Comparison of ENCODE assay signal across 12 cellular contexts in the genomic region with DNA sequence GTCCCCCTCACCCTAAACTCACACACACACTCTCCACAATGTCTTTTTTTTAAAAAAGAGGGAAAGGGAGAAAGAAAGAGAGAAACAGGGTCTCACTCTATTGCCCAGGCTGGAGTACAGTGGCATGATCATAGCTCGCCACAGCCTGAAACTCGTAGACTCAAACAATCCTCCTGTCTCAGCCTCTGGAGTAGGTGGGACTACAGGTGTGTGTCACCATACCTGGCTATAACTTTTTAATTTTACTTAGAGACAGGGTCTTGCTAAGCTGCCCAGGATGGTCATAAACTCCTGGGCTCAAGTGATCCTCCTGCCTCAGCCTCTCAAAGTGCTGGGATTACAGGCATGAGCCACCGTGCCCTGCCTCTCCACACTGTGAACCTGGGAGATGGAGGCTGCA. TPM values are rescaled to one million over a fixed set of nuclear protein-coding genes. Genes with fewer than 3 reads are reported as not detected.
A peak's percentile ranks its signal among the peaks of the same experiment; 100 is the strongest.
DNase-seq lines count a peak whose midpoint lies in the region; FAIRE-seq and TF ChIP-seq lines count a peak whose summit lies in the region.
"Had no signal": no experiment of that assay in that cellular context is flagged by ENCODE, and none has a peak within 500 bp of the region (broad histone marks: within the 10 kb centered on the region; RNA-seq: fewer than 3 reads in every experiment).

No MANE protein-coding gene starts in this region.

- no peak overlapping the region for H3K27ac ChIP-seq in astrocyte (ENCODE audit: low read depth, low read length)
- peak overlapping the region; percentile 68 to 90 (median 80) for H3K27ac ChIP-seq in tibial nerve
- H3K27ac ChIP-seq: HL-60 had no signal

- H3K27me3 Mint-ChIP-seq in astrocyte (ENCODE audit: low read depth, unreplicated experiment) (no peaks in the 10 kb centered on the region), mesothelial cell of epicardium (ENCODE audit: low read depth) (no peaks in the 10 kb centered on the region)

- H3K36me3 Mint-ChIP-seq in astrocyte (ENCODE audit: low read depth, unreplicated experiment) (peaks cover 22% of the 10 kb centered on the region), mesothelial cell of epicardium (peaks cover 3% of the 10 kb centered on the region)

- no peaks in the 10 kb centered on the region for H3K27me3 ChIP-seq in astrocyte (ENCODE audit: insufficient read depth, low read length)
- H3K27me3 ChIP-seq in tibial nerve, result no peaks in the 10 kb centered on the region

- peaks cover 18% of the 10 kb centered on the region for H3K4me1 Mint-ChIP-seq in astrocyte (ENCODE audit: low read depth, unreplicated experiment)
- peaks cover 18% of the 10 kb centered on the region for H3K4me1 Mint-ChIP-seq in mesothelial cell of epicardium

- no peak overlapping the region for H3K9ac ChIP-seq in astrocyte (ENCODE audit: low read length)

- peak overlapping the region; percentile 40 for H3K4me3 Mint-ChIP-seq in astrocyte (ENCODE audit: unreplicated experiment)
- H3K4me3 Mint-ChIP-seq in mesothelial cell of epicardium, result no peak overlapping the region

- TF ChIP-seq CTCF in astrocyte (IDR thresholded peaks at IDR 0.05; ENCODE audit: insufficient read depth, low read depth, low read length), result no peak
- TF ChIP-seq CTCF in mesothelial cell of epicardium (IDR thresholded peaks at IDR 0.05; ENCODE audit: unreplicated experiment), result no peak
- TF ChIP-seq CTCF in tibial nerve (IDR thresholded peaks at IDR 0.05), result no peak

- H3K4me1 ChIP-seq in astrocyte (ENCODE audit: insufficient read depth, low read length) (no peaks in the 10 kb centered on the region), tibial nerve (peaks cover 0 to 80% (median 41%) of the 10 kb centered on the region in 4 donors)

- H3K36me3 ChIP-seq in astrocyte (ENCODE audit: insufficient read depth, low read length) (no peaks in the 10 kb centered on the region), tibial nerve (peaks cover 0 to 2% (median 0%) of the 10 kb centered on the region in 3 donors)

- TF ChIP-seq POLR2A in tibial nerve (IDR thresholded peaks at IDR 0.05), result no peak

- no peak overlapping the region for H3K27ac Mint-ChIP-seq in astrocyte (ENCODE audit: unreplicated experiment)
- peak overlapping the region; percentile 92 for H3K27ac Mint-ChIP-seq in mesothelial cell of epicardium

- H3K79me2 ChIP-seq in astrocyte (ENCODE audit: insufficient read depth, low read length), result peaks cover 31% of the 10 kb centered on the region

- H3K9me3 ChIP-seq in astrocyte (ENCODE audit: insufficient read depth, low read depth, low read length) (no peaks in the 10 kb centered on the region), tibial nerve (no peaks in the 10 kb centered on the region)

- 76 to 89% methylated on average over 3 of the region's 3 CpGs for WGBS in tibial nerve, 2 donors

- no peak for TF ChIP-seq EP300 in tibial nerve (IDR thresholded peaks at IDR 0.05)

- no peak overlapping the region for H2AFZ ChIP-seq in astrocyte (ENCODE audit: low read depth, low read length)

- FAIRE-seq in astrocyte (lab: Jason Lieb, UNC), result no peak

- H3K9me3 Mint-ChIP-seq in astrocyte (ENCODE audit: unreplicated experiment) (no peaks in the 10 kb centered on the region), mesothelial cell of epicardium (peaks cover 2% of the 10 kb centered on the region)

- H3K4me2 ChIP-seq in astrocyte (ENCODE audit: low read length), result no peak overlapping the region

- H4K20me1 ChIP-seq in astrocyte (ENCODE audit: insufficient read depth, low read length), result peaks cover 57% of the 10 kb centered on the region

- H3K4me3 ChIP-seq in astrocyte (ENCODE audit: insufficient read depth, low read depth, low read length), result no peak overlapping the region
- H3K4me3 ChIP-seq in tibial nerve, result no peak overlapping the region

- peak; percentile 21 for DNase-seq in activated T-cell treated with anti-CD3 and anti-CD28 coated beads, Interleukin-2, amount 50 U/mL, for 1 hour
- no peak for DNase-seq in activated T-cell treated with anti-CD3 and anti-CD28 coated beads, Interleukin-2, amount 50 U/mL, for 48 hours
- DNase-seq in astrocyte (ENCODE audit: low read depth), result no peak
- no peak for DNase-seq in mesothelial cell of epicardium (ENCODE audit: low spot score in 2 of 2, unreplicated experiment in 2 of 2)
- DNase-seq in tibial nerve (ENCODE audit: low spot score in 2 of 2), result no peak
- no peak for DNase-seq in NCI-H1092 treated with DMSO at 0.1 percent for 48 hours (lab: John Stamatoyannopoulos, UW)
- DNase-seq in stimulated activated CD8-positive, alpha-beta memory T cell treated with anti-CD3 and anti-CD28 coated beads, Interleukin-4, amount 100 ng/mL, for 48 hours, result no peak
- DNase-seq in activated CD4-positive, CD25-positive, alpha-beta regulatory T cell treated with anti-CD3 and anti-CD28 coated beads, Interleukin-2, amount 50 U/mL, for 72 hours, result no peak
- DNase-seq: activated CD4-positive, CD25-positive, alpha-beta regulatory T cell; NCI-H1436; stimulated activated CD4-positive, alpha-beta T cell treated with anti-CD3 and anti-CD28 coated beads, Interleukin-15, amount 100 ng/mL, for 24 hours had no signal

RNA-seq across cellular contexts. Expression of gene LITAF, which starts 24.9 kb away (rescaled TPM):
- total RNA-seq in astrocyte (113 and 120 TPM in 2 replicates), mesothelial cell of epicardium (60.8 to 71.0 TPM (median 62.0 TPM) in 3 replicates), tibial nerve (10 to 100 TPM; 54.8 to 73.0 (median 65.3) TPM)
